8 cellular contexts compared by ENCODE assay signal in the genomic region with DNA sequence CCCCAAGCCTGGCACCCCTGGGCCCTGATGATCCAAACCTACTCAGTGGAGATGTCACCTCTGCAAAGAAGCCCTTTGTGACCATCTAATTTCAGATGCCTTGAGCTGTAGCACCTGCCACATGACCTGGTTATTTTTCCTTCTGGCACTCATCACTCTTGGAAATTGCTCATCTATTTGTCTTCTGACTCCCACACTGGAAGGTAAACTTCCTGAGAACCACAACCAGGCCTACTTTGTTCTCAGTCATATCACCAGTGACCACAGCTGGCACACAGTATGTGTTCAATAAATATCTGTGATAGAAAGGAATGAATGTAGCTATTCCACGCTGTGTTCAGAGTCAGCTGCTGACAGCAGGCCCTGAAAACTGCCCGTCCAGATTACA.
DNase-seq lines count a peak whose midpoint lies in the region; ATAC-seq and TF ChIP-seq lines count a peak whose summit lies in the region.

No MANE protein-coding gene starts in this region.

- H4K20me1 ChIP-seq in osteoblast (ENCODE audit: insufficient read depth, low read length) = peaks cover 10% of the 10 kb centered on the region

- peaks cover 42% of the 10 kb centered on the region for H3K4me1 ChIP-seq in osteoblast (ENCODE audit: insufficient read depth, low read length)

- H3K27me3 ChIP-seq in dorsolateral prefrontal cortex (no peaks in the 10 kb centered on the region), osteoblast (ENCODE audit: insufficient read depth, low read length) (no peaks in the 10 kb centered on the region)

- no peaks in the 10 kb centered on the region for H3K79me2 ChIP-seq in osteoblast (ENCODE audit: insufficient read depth, low read length)

- peak overlapping the region; percentile 42 for H3K4me2 ChIP-seq in osteoblast (ENCODE audit: insufficient read depth, low read length)

- intact Hi-C loops in dorsolateral prefrontal cortex (cut with DNase I) = loop anchor here in 1 of 2 donors (5.0 kb wide), 2 partner anchors 41 to 99 kb away; a partner anchor contains a TSS

- TF ChIP-seq CTCF in dorsolateral prefrontal cortex (IDR thresholded peaks at IDR 0.05 in 54 of 56, conservative IDR thresholded peaks at IDR 0.05 in 2 of 56; ENCODE audit: low read depth in 1 of 56, partially characterized antibody in 56 of 56) = no peak
- TF ChIP-seq CTCF in osteoblast (IDR thresholded peaks at IDR 0.05; ENCODE audit: extremely low read depth, low read depth, low read length) = no peak

- H3K27ac ChIP-seq in dorsolateral prefrontal cortex (peak overlapping the region in 57 of 59 donors; percentile 44 to 96 (median 82)), osteoblast (ENCODE audit: low read depth, low read length) (peak overlapping the region; percentile 85)

- no peaks in the 10 kb centered on the region for H3K36me3 ChIP-seq in osteoblast (ENCODE audit: insufficient read depth, low read length)

- no peak for ATAC-seq in left lobe of liver
- ATAC-seq in HG02840 (IDR thresholded peaks at IDR 0.05; ENCODE audit: low FRiP score, unreplicated experiment) = no peak
- no peak for ATAC-seq in GM21360 (IDR thresholded peaks at IDR 0.05; ENCODE audit: unreplicated experiment)
- ATAC-seq in HG03097 (IDR thresholded peaks at IDR 0.05; ENCODE audit: low FRiP score, unreplicated experiment) = no peak

- H3K9me3 ChIP-seq in osteoblast (ENCODE audit: low read depth, low read length) = no peaks in the 10 kb centered on the region

- DNase-seq in DMS53 treated with DMSO at 0.1 percent for 48 hours (lab: John Stamatoyannopoulos, UW; ENCODE audit: unreplicated experiment) = peak; percentile 84
- peak; percentile 64 for DNase-seq in NCI-H69 (lab: John Stamatoyannopoulos, UW)
- no peak for DNase-seq in dorsolateral prefrontal cortex
- no peak for DNase-seq in osteoblast (ENCODE audit: insufficient read length, low spot score, missing footprints)
- no peak for DNase-seq in left lobe of liver (ENCODE audit: low spot score)

- H2AFZ ChIP-seq in osteoblast (ENCODE audit: low read length) = no peak overlapping the region

- H3K4me3 ChIP-seq in dorsolateral prefrontal cortex (no peak overlapping the region), osteoblast (ENCODE audit: insufficient read depth, low read length) (no peak overlapping the region)

Comparison
In these comparisons a context has a peak if more than half of its experiments do, and no peak if none do; other contexts are left out.
1. DNase-seq: peak in DMS53 treated with DMSO at 0.1 percent for 48 hours (single experiment) and NCI-H69 (single experiment); none in dorsolateral prefrontal cortex (0 of 10), osteoblast (single experiment) and left lobe of liver (single experiment).